ENCODE assay signal across 1 cellular context in genomic region chr4:3269105-3269927, GRCh38.
TF ChIP-seq lines count a peak whose summit lies in the region.

No MANE protein-coding gene starts in this region.

TF ChIP-seq in SK-N-SH treated with all-trans-retinoic acid at 6 μM for 48 hours, 23 proteins besides CTCF, POLR2A, EP300 and RAD21 (continued from another document):
- no peak for TF ChIP-seq ARNTL (CRISPR knock-in tag; IDR thresholded peaks at IDR 0.05; ENCODE audit: borderline replicate concordance, low read depth)
- TF ChIP-seq GLIS3 (CRISPR knock-in tag; IDR thresholded peaks at IDR 0.05) = no peak
- TF ChIP-seq PPARA (CRISPR knock-in tag; IDR thresholded peaks at IDR 0.05; ENCODE audit: borderline replicate concordance) = no peak
- TF ChIP-seq ESRRG (CRISPR knock-in tag; IDR thresholded peaks at IDR 0.05) = no peak
- no peak for TF ChIP-seq ZNF565 (CRISPR knock-in tag; conservative IDR thresholded peaks at IDR 0.05; ENCODE audit: low read depth)
- TF ChIP-seq CREB5 (CRISPR knock-in tag; IDR thresholded peaks at IDR 0.05; ENCODE audit: low read depth) = no peak
- TF ChIP-seq ZNF70 (CRISPR knock-in tag; IDR thresholded peaks at IDR 0.05) = no peak
- no peak for TF ChIP-seq TCF4 (CRISPR knock-in tag; IDR thresholded peaks at IDR 0.05; ENCODE audit: borderline replicate concordance)
- no peak for TF ChIP-seq OSR1 (CRISPR knock-in tag; IDR thresholded peaks at IDR 0.05)
- no peak for TF ChIP-seq ZFP30 (CRISPR knock-in tag; IDR thresholded peaks at IDR 0.05)
